11 cellular contexts compared by ENCODE assay signal in genomic region chr14:76763362-76764041, GRCh38. TPM values are rescaled to one million over a fixed set of nuclear protein-coding genes. Genes with fewer than 3 reads are reported as not detected.
DNase-seq lines count a peak whose midpoint lies in the region; ATAC-seq and TF ChIP-seq lines count a peak whose summit lies in the region.
"Had no signal": no experiment of that assay in that cellular context is flagged by ENCODE, and none has a peak within 500 bp of the region (broad histone marks: within the 10 kb centered on the region; RNA-seq: fewer than 3 reads in every experiment).

No MANE protein-coding gene starts in this region.

- no peak for TF ChIP-seq EP300 in sigmoid colon (IDR thresholded peaks at IDR 0.05)

- 80 to 81% methylated on average over 7 of the region's 7 CpGs for WGBS in GM23248 (ENCODE audit: low coverage in 1 of 2, low lambda C conversion rate in 2 of 2, missing lambda C conversion rate in 2 of 2), 2 experiments
- 85% methylated on average over 7 of the region's 7 CpGs for WGBS in hepatocyte (ENCODE audit: low lambda C conversion rate, missing lambda C conversion rate)
- 59 to 72% methylated on average over 7 of the region's 7 CpGs for WGBS in sigmoid colon, 2 donors

- H3K4me2 ChIP-seq in GM23248 (ENCODE audit: unreplicated experiment) (no peak overlapping the region), hepatocyte (peak overlapping the region; percentile 98)

- H3K79me2 ChIP-seq in GM23248 (ENCODE audit: insufficient read depth) (no peaks in the 10 kb centered on the region), hepatocyte (no peaks in the 10 kb centered on the region)

- no peaks in the 10 kb centered on the region for H3K9me3 Mint-ChIP-seq in activated T-helper 17 cell treated with anti-CD3 and anti-CD28 coated beads, Interleukin-2, amount 50 U/mL, for 72 hours

- 0 out of 2 replicates have a peak, but pooled peaks cover 4% of the 10 kb centered on the region for H3K4me1 ChIP-seq in GM23248 (ENCODE audit: insufficient read depth)
- peaks cover 10% of the 10 kb centered on the region for H3K4me1 ChIP-seq in hepatocyte (ENCODE audit: insufficient read depth)
- H3K4me1 ChIP-seq in sigmoid colon: peaks cover 0 to 43% (median 24%) of the 10 kb centered on the region in 4 donors
- H3K4me1 ChIP-seq: colonic mucosa had no signal

- H2AFZ ChIP-seq in GM23248 (no peak overlapping the region), hepatocyte (no peak overlapping the region)

- ATAC-seq in activated T-helper 17 cell treated with anti-CD3 and anti-CD28 coated beads, Interleukin-2, amount 50 U/mL, for 72 hours (replicated peaks): no peak

- no peaks in the 10 kb centered on the region for H3K36me3 Mint-ChIP-seq in activated T-helper 17 cell treated with anti-CD3 and anti-CD28 coated beads, Interleukin-2, amount 50 U/mL, for 72 hours (ENCODE audit: low read depth)

- no peaks in the 10 kb centered on the region for H3K36me3 ChIP-seq in GM23248 (ENCODE audit: low read depth)
- H3K36me3 ChIP-seq in hepatocyte (replicated peaks; ENCODE audit: insufficient read depth, low read depth): no peaks in the 10 kb centered on the region
- H3K36me3 ChIP-seq in sigmoid colon: no peaks in the 10 kb centered on the region
- H3K36me3 ChIP-seq: colonic mucosa had no signal

- in situ Hi-C loops in GM23248 (cut with MboI): no loop called here
- in situ Hi-C loops in ACHN (cut with HindIII; ENCODE audit: low pct_ligation_motif_present, low pct_unique_long_range_greater_than_20kb, low sequenced_read_pairs): no loop called here

- no peak overlapping the region for H3K27ac Mint-ChIP-seq in activated T-helper 17 cell treated with anti-CD3 and anti-CD28 coated beads, Interleukin-2, amount 50 U/mL, for 72 hours

- H3K27me3 ChIP-seq in GM23248 (replicated peaks; ENCODE audit: insufficient read depth) (no peaks in the 10 kb centered on the region), hepatocyte (peaks cover 27% of the 10 kb centered on the region), sigmoid colon (no peaks in the 10 kb centered on the region)

- no peaks in the 10 kb centered on the region for H3F3A ChIP-seq in GM23248 (ENCODE audit: insufficient read depth)

- H3K27ac ChIP-seq in GM23248 (no peak overlapping the region), hepatocyte (no peak overlapping the region), sigmoid colon (peak overlapping the region in 3 of 4 donors; percentile 75 to 78 (median 77))
- H3K27ac ChIP-seq: colonic mucosa had no signal

- peak; percentile 36 for DNase-seq in GM23248
- no peak for DNase-seq in hepatocyte (ENCODE audit: low spot score)
- DNase-seq in sigmoid colon: no peak
- no peak for DNase-seq in DMS114 treated with DMSO at 0.1 percent for 48 hours (lab: John Stamatoyannopoulos, UW; ENCODE audit: unreplicated experiment)
- DNase-seq in NCI-H1092 (lab: John Stamatoyannopoulos, UW): no peak
- DNase-seq in ACHN: no peak
- no peak for DNase-seq in NCI-H2196 (lab: John Stamatoyannopoulos, UW; ENCODE audit: unreplicated experiment)
- DNase-seq: colonic mucosa, NCI-H524 had no signal

- H3K27me3 Mint-ChIP-seq in activated T-helper 17 cell treated with anti-CD3 and anti-CD28 coated beads, Interleukin-2, amount 50 U/mL, for 72 hours: no peaks in the 10 kb centered on the region

- peaks cover 15% of the 10 kb centered on the region for H3K4me1 Mint-ChIP-seq in activated T-helper 17 cell treated with anti-CD3 and anti-CD28 coated beads, Interleukin-2, amount 50 U/mL, for 72 hours

- H3K9me3 ChIP-seq in GM23248 (ENCODE audit: low read depth) (no peaks in the 10 kb centered on the region), hepatocyte (ENCODE audit: low read depth) (no peaks in the 10 kb centered on the region), sigmoid colon (no peaks in the 10 kb centered on the region)
- H3K9me3 ChIP-seq: colonic mucosa had no signal

- H3K9me2 ChIP-seq in GM23248 (ENCODE audit: insufficient read depth) (no peaks in the 10 kb centered on the region), hepatocyte (replicated peaks; ENCODE audit: insufficient read depth) (no peaks in the 10 kb centered on the region)

- peak overlapping the region; percentile 85 for H3K4me3 Mint-ChIP-seq in activated T-helper 17 cell treated with anti-CD3 and anti-CD28 coated beads, Interleukin-2, amount 50 U/mL, for 72 hours

- H3K9ac ChIP-seq in GM23248: no peak overlapping the region

- H3K4me3 ChIP-seq in GM23248 (no peak overlapping the region), hepatocyte (no peak overlapping the region), sigmoid colon (peak overlapping the region in 2 of 4 donors; percentile 73 to 93)

- TF ChIP-seq CTCF in hepatocyte (IDR thresholded peaks at IDR 0.05; ENCODE audit: poor library complexity) (no peak), sigmoid colon (IDR thresholded peaks at IDR 0.05) (no peak)

- no peaks in the 10 kb centered on the region for H4K20me1 ChIP-seq in GM23248 (ENCODE audit: insufficient read depth)
- no peaks in the 10 kb centered on the region for H4K20me1 ChIP-seq in hepatocyte (ENCODE audit: insufficient read depth, poor library complexity, severe bottlenecking)

- no peak for TF ChIP-seq POLR2A in sigmoid colon (IDR thresholded peaks at IDR 0.05)

- intact Hi-C loops in sigmoid colon (cut with DNase I): no loop called here

RNA-seq across cellular contexts. Expression of gene VASH1, which starts 2.2 kb away (rescaled TPM):
- 2.6 and 2.9 TPM in 2 replicates for total RNA-seq in GM23248 (2014; rRNA removed; shearing (Covaris generic))
- polyA plus RNA-seq in GM23248 (2016; fragmentation: Nextera tagmentation; extraction: Ambion mirVana) (2.1 and 2.2 TPM in 2 replicates), hepatocyte (6.0 and 6.3 TPM in 2 replicates), sigmoid colon (1 to 10 TPM; 3.0 to 7.7 (median 3.7) TPM)
- total RNA-seq in activated T-helper 17 cell treated with anti-CD3 and anti-CD28 coated beads, Interleukin-2, amount 50 U/mL, for 72 hours: 1 to 10 TPM; 2.6 to 6.4 TPM
- total RNA-seq in hepatocyte (4.8 and 6.8 TPM in 2 replicates), sigmoid colon (10 to 100 TPM in 1 of 4 donors, 1 to 10 TPM in 3; 3.0 to 13.0 (median 5.3) TPM)
- total RNA-seq: HT-29 had no signal

RNA-seq across cellular contexts. Expression of gene ANGEL1, which starts 49.2 kb away (rescaled TPM):
- 3.7 and 7.3 TPM in 2 replicates for total RNA-seq in GM23248 (2014; rRNA removed; shearing (Covaris generic))
- polyA plus RNA-seq in GM23248 (2016; fragmentation: Nextera tagmentation; extraction: Ambion mirVana) (4.9 TPM in 2 replicates), hepatocyte (11.0 and 15.8 TPM in 2 replicates), sigmoid colon (10 to 100 TPM in 1 of 3 donors, 1 to 10 TPM in 1, under 1 TPM in 1; 0.60 to 10.9 (median 1.4) TPM)
- total RNA-seq in activated T-helper 17 cell treated with anti-CD3 and anti-CD28 coated beads, Interleukin-2, amount 50 U/mL, for 72 hours: 10 to 100 TPM; 10.6 to 10.7 TPM
- total RNA-seq in hepatocyte (15.3 and 18.7 TPM in 2 replicates), sigmoid colon (10 to 100 TPM in 2 of 4 donors, 1 to 10 TPM in 2; 9.6 to 16.1 (median 10.8) TPM)

Comparison
In these comparisons a context has a peak if more than half of its experiments do, and no peak if none do; other contexts are left out.
1. H3K27ac ChIP-seq: peak in sigmoid colon (3 of 4); none in GM23248 (single experiment) and hepatocyte (single experiment).